In the genomic region with DNA sequence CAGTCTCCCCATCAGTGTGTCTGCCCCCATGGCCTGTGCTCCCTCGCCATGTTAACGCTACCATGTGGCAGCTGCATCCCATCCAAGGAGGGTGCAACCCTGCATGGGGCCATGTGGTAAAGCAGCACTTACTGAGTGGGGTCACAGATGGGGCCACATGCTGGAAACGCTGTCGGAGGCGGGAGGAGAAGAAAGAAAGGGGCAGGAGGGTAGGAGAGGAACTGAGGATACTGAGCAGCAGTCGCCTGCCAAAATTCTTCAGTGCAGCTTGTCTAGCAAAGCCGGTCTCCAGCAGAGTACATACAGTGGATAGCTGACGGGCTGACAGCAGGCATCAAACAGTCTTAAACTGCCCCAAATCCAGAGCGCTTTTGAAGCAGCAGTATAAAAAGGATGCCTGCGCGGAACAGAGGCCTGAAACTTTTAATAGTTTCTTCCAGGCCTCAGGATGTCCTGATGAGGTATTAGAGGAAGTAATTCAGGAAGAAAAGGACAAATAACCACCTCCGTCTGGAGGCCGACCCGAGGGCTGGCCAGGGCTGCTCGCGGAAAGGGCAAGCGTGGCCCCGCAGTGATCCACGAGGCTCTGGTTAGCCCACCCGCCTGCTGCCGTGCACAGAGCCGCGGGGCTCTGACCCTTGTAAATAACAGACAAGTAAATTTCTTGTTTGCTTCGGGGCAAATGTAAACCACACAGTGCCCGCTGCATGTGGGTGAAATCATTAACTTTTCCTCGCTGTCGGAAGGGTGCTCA, we compare ENCODE assay signal across 15 cellular contexts.
DNase-seq lines count a peak whose midpoint lies in the region; ATAC-seq and TF ChIP-seq lines count a peak whose summit lies in the region.
"Had no signal": no experiment of that assay in that cellular context is flagged by ENCODE, and none has a peak within 500 bp of the region (broad histone marks: within the 10 kb centered on the region; RNA-seq: fewer than 3 reads in every experiment).

No MANE protein-coding gene starts in this region.

- CTCF ChIA-PET in CD8-positive, alpha-beta T cell (lab: Charles Lee): interaction anchor here (0.8 to 6.2 kb wide), 6 partner anchors 12 to 239 kb away, joined by 3 to 119 read pairs (median 14); no protein-coding TSS in a partner anchor

- peaks cover 52% of the 10 kb centered on the region for H3F3A ChIP-seq in neural progenitor cell (ENCODE audit: low read depth)

- no peaks in the 10 kb centered on the region for H3K27me3 Mint-ChIP-seq in CD8-positive, alpha-beta T cell (ENCODE audit: low read depth)
- peaks cover 6% of the 10 kb centered on the region for H3K27me3 Mint-ChIP-seq in neural progenitor cell (ENCODE audit: insufficient read depth, low read depth)
- H3K27me3 Mint-ChIP-seq: stimulated activated naive CD8-positive, alpha-beta T cell treated with anti-CD3 and anti-CD28 coated beads, Interleukin-15, amount 100 ng/mL, for 72 hours had no signal

- peaks cover 49% of the 10 kb centered on the region for H4K20me1 ChIP-seq in neural progenitor cell (ENCODE audit: low read depth)

- no peak for TF ChIP-seq CTCF in CD8-positive, alpha-beta T cell (IDR thresholded peaks at IDR 0.05)
- TF ChIP-seq CTCF in neural progenitor cell (IDR thresholded peaks at IDR 0.05) (no peak), tibial artery (IDR thresholded peaks at IDR 0.05) (no peak)

- in situ Hi-C loops in KBM-7 (cut with MboI; ENCODE audit: low pct_unique_long_range_greater_than_20kb, low sequenced_read_pairs): no loop called here

- peak overlapping the region; percentile 45 for H3K27ac Mint-ChIP-seq in CD8-positive, alpha-beta T cell
- peak overlapping the region; percentile 85 for H3K27ac Mint-ChIP-seq in neural progenitor cell
- H3K27ac Mint-ChIP-seq: mesothelial cell of epicardium had no signal

- no peak overlapping the region for H3K4me2 ChIP-seq in neural progenitor cell

- no peaks in the 10 kb centered on the region for H3K9me3 ChIP-seq in CD8-positive, alpha-beta T cell (ENCODE audit: low read length)
- H3K9me3 ChIP-seq in neural progenitor cell (ENCODE audit: low read depth) (no peaks in the 10 kb centered on the region), tibial artery (peaks cover 0 to 5% (median 0%) of the 10 kb centered on the region in 3 donors)

- H3K9ac ChIP-seq in neural progenitor cell: no peak overlapping the region

- H3K27ac ChIP-seq in CD8-positive, alpha-beta T cell (ENCODE audit: low read depth, low read length): no peak overlapping the region
- peak overlapping the region; percentile 32 for H3K27ac ChIP-seq in cingulate gyrus (ENCODE audit: low read depth, low read length)
- H3K27ac ChIP-seq in neural progenitor cell: peak overlapping the region; percentile 72
- H3K27ac ChIP-seq in tibial artery: no peak overlapping the region
- H3K27ac ChIP-seq: epithelial cell of prostate, SJSA1 had no signal

- intact Hi-C loops in CD8-positive, alpha-beta T cell (cut with DNase I, micrococcal nuclease): loop anchor here in 1 of 2 experiments (10.0 kb wide), 1 partner anchor 239 kb away; no protein-coding TSS in a partner anchor
- intact Hi-C loops in tibial artery (cut with DNase I; ENCODE audit: low total_unique reads): no loop called here

- H3K4me3 Mint-ChIP-seq in CD8-positive, alpha-beta T cell: no peak overlapping the region
- H3K4me3 Mint-ChIP-seq in neural progenitor cell: peak overlapping the region; percentile 62
- H3K4me3 Mint-ChIP-seq: CD14-positive monocyte; mesothelial cell of epicardium; stimulated activated naive CD8-positive, alpha-beta T cell treated with anti-CD3 and anti-CD28 coated beads, Interleukin-15, amount 100 ng/mL, for 72 hours had no signal

- no peak for DNase-seq in CD8-positive, alpha-beta T cell
- DNase-seq in KBM-7 (peak; percentile 5), neural progenitor cell (ENCODE audit: low spot score) (peak; percentile 67), GM03348 (ENCODE audit: low spot score) (no peak), tibial artery (no peak)
- DNase-seq: Kasumi-1; NCI-H1436 treated with DMSO at 0.1 percent for 48 hours; NCI-H2227 treated with DMSO at 0.1 percent for 48 hours; stimulated activated naive CD8-positive, alpha-beta T cell treated with anti-CD3 and anti-CD28 coated beads, Interleukin-15, amount 100 ng/mL, for 72 hours had no signal

- POLR2A ChIA-PET in CD8-positive, alpha-beta T cell (lab: Charles Lee): no interaction called here

- H3K27me3 ChIP-seq in CD8-positive, alpha-beta T cell (ENCODE audit: insufficient read depth, low read length): no peaks in the 10 kb centered on the region
- H3K27me3 ChIP-seq in neural progenitor cell (no peaks in the 10 kb centered on the region), tibial artery (no peaks in the 10 kb centered on the region)
- H3K27me3 ChIP-seq: SJSA1 had no signal

- H3K4me3 ChIP-seq in CD8-positive, alpha-beta T cell (ENCODE audit: low read depth, low read length): no peak overlapping the region
- H3K4me3 ChIP-seq in neural progenitor cell (no peak overlapping the region), tibial artery (no peak overlapping the region)
- H3K4me3 ChIP-seq: SJSA1 had no signal

- H3K36me3 ChIP-seq in CD8-positive, alpha-beta T cell (ENCODE audit: insufficient read depth, low read length): no peaks in the 10 kb centered on the region
- H3K36me3 ChIP-seq in neural progenitor cell (no peaks in the 10 kb centered on the region), tibial artery (no peaks in the 10 kb centered on the region)

- no peaks in the 10 kb centered on the region for H3K9me3 Mint-ChIP-seq in CD8-positive, alpha-beta T cell
- peaks cover 18% of the 10 kb centered on the region for H3K9me3 Mint-ChIP-seq in neural progenitor cell

- ATAC-seq in CD8-positive, alpha-beta T cell: no peak
- ATAC-seq in HG03097 (IDR thresholded peaks at IDR 0.05; ENCODE audit: low FRiP score, unreplicated experiment): no peak
- ATAC-seq: stimulated activated naive CD8-positive, alpha-beta T cell treated with anti-CD3 and anti-CD28 coated beads, Interleukin-15, amount 100 ng/mL, for 72 hours had no signal

- H3K4me1 Mint-ChIP-seq in CD8-positive, alpha-beta T cell (ENCODE audit: low read depth): peaks cover 42% of the 10 kb centered on the region
- H3K4me1 Mint-ChIP-seq in neural progenitor cell: peaks cover 54% of the 10 kb centered on the region

- peaks cover 36% of the 10 kb centered on the region for H3K4me1 ChIP-seq in CD8-positive, alpha-beta T cell (ENCODE audit: insufficient read depth, low read length)
- H3K4me1 ChIP-seq in neural progenitor cell: peaks cover 51% of the 10 kb centered on the region
- peaks cover 0 to 6% (median 3%) of the 10 kb centered on the region in 4 donors for H3K4me1 ChIP-seq in tibial artery

- peaks cover 12% of the 10 kb centered on the region for H3K36me3 Mint-ChIP-seq in CD8-positive, alpha-beta T cell
- peaks cover 43% of the 10 kb centered on the region for H3K36me3 Mint-ChIP-seq in neural progenitor cell

- H3K79me2 ChIP-seq in neural progenitor cell (ENCODE audit: low read depth): peaks cover 22% of the 10 kb centered on the region

- no peak overlapping the region for H2AFZ ChIP-seq in neural progenitor cell (replicated peaks)

Comparison
In these comparisons a context has a peak if more than half of its experiments do, and no peak if none do; other contexts are left out.
1. DNase-seq: peak in KBM-7 (single experiment) and neural progenitor cell (single experiment); none in CD8-positive, alpha-beta T cell (0 of 7), GM03348 (single experiment) and tibial artery (0 of 2).
2. H3K27ac ChIP-seq: peak in cingulate gyrus (single experiment) and neural progenitor cell (single experiment); none in CD8-positive, alpha-beta T cell (single experiment) and tibial artery (0 of 2).